Comparison of ENCODE assay signal across 1 cellular context in genomic region chr6:144063246-144063743, GRCh38.
TF ChIP-seq lines count a peak whose summit lies in the region.

No MANE protein-coding gene starts in this region.

TF ChIP-seq in HEK293, 187 proteins besides CTCF, POLR2A, EP300 and RAD21 (continued from another document):
- TF ChIP-seq PBX3 (CRISPR knock-in tag; IDR thresholded peaks at IDR 0.05) (0 out of 2 replicates have a peak, but pooled peaks have one; percentile 0), SP7 (tag by site-specific recombination; IDR thresholded peaks at IDR 0.05) (no peak), ZNF76 (tag by site-specific recombination; IDR thresholded peaks at IDR 0.05; ENCODE audit: borderline replicate concordance, low read depth) (peak; percentile 19; the same call in 1 of the 2 replicates), PRDM4 (tag by site-specific recombination; IDR thresholded peaks at IDR 0.05) (no peak), ZFP37 (tag by site-specific recombination; IDR thresholded peaks at IDR 0.05) (no peak), ZBTB1 (tag by site-specific recombination; IDR thresholded peaks at IDR 0.05) (no peak), ZNF426 (tag by site-specific recombination; IDR thresholded peaks at IDR 0.05) (no peak), ZFP69B (tag by site-specific recombination; IDR thresholded peaks at IDR 0.05) (peak; percentile 71; the same call in 1 of the 2 replicates), ZFHX2 (tag by site-specific recombination; conservative IDR thresholded peaks at IDR 0.05) (no peak), ZNF280D (tag by site-specific recombination; IDR thresholded peaks at IDR 0.05) (no peak), ZNF558 (tag by site-specific recombination; IDR thresholded peaks at IDR 0.05) (no peak), PRDM2 (tag by site-specific recombination; IDR thresholded peaks at IDR 0.05; ENCODE audit: borderline replicate concordance) (no peak), ZNF513 (tag by site-specific recombination; IDR thresholded peaks at IDR 0.05) (no peak), ZNF791 (tag by site-specific recombination; IDR thresholded peaks at IDR 0.05) (no peak), TRIM28 (IDR thresholded peaks at IDR 0.05; ENCODE audit: borderline replicate concordance, low read length) (no peak), GFI1B (tag by site-specific recombination; IDR thresholded peaks at IDR 0.05) (no peak), ZNF133 (tag by site-specific recombination; IDR thresholded peaks at IDR 0.05) (no peak), YY2 (tag by site-specific recombination; IDR thresholded peaks at IDR 0.05) (no peak), SCRT2 (tag by site-specific recombination; IDR thresholded peaks at IDR 0.05) (no peak), ZNF423 (tag by site-specific recombination; IDR thresholded peaks at IDR 0.05) (peak; percentile 71; the same call in 1 of the 2 replicates), MEIS1 (CRISPR knock-in tag; IDR thresholded peaks at IDR 0.05; ENCODE audit: borderline replicate concordance) (no peak), ZBTB44 (tag by site-specific recombination; IDR thresholded peaks at IDR 0.05) (0 out of 2 replicates have a peak, but pooled peaks have one; percentile 2), ZNF830 (tag by site-specific recombination; IDR thresholded peaks at IDR 0.05; ENCODE audit: low read depth) (no peak), ZNF24 (tag by site-specific recombination; IDR thresholded peaks at IDR 0.05) (no peak), ZNF555 (tag by site-specific recombination; conservative IDR thresholded peaks at IDR 0.05) (no peak), SALL2 (tag by site-specific recombination; IDR thresholded peaks at IDR 0.05; ENCODE audit: borderline replicate concordance) (no peak), HOXA7 (CRISPR knock-in tag; IDR thresholded peaks at IDR 0.05; ENCODE audit: borderline replicate concordance) (no peak), ZNF514 (tag by site-specific recombination; IDR thresholded peaks at IDR 0.05) (no peak), ZNF521 (tag by site-specific recombination; IDR thresholded peaks at IDR 0.05) (no peak), ZNF362 (tag by site-specific recombination; IDR thresholded peaks at IDR 0.05) (no peak), ZNF146 (tag by site-specific recombination; IDR thresholded peaks at IDR 0.05) (no peak), ZBTB8A (tag by site-specific recombination; IDR thresholded peaks at IDR 0.05) (peak; percentile 48; the same call in 1 of the 2 replicates), ZNF704 (tag by site-specific recombination; IDR thresholded peaks at IDR 0.05) (no peak), ZNF239 (tag by site-specific recombination; IDR thresholded peaks at IDR 0.05) (no peak)
